Comparison of ENCODE assay signal across 9 cellular contexts in the genomic region with DNA sequence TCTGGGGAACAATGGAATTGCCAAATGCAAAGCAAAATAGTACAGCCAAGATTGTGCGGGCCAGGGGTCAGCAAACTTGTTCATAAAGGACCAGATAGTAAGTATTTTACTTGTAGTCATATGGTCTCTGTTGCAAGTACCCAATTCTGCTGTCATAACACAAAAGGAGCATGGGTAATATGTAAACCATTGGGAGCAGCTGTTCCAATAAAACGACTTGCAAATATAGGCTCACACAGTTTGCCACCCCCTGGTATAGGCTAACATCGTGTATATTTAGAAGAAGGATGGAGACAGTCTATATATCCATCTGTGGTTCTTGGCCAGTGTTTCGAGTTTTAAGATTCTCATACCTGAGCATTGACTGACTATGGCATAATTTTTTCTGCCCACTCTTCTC. TPM values are rescaled to one million over a fixed set of nuclear protein-coding genes. Genes with fewer than 3 reads are reported as not detected.
DNase-seq lines count a peak whose midpoint lies in the region; ATAC-seq and TF ChIP-seq lines count a peak whose summit lies in the region.
"Had no signal": no experiment of that assay in that cellular context is flagged by ENCODE, and none has a peak within 500 bp of the region (broad histone marks: within the 10 kb centered on the region; RNA-seq: fewer than 3 reads in every experiment).

No MANE protein-coding gene starts in this region.

- H3K4me3 ChIP-seq in MM.1S (ENCODE audit: low read length) (no peak overlapping the region), smooth muscle cell (no peak overlapping the region)

- no peak overlapping the region for H3K4me2 ChIP-seq in MM.1S (ENCODE audit: low read depth, low read length)
- H3K4me2 ChIP-seq in smooth muscle cell, result no peak overlapping the region

- H3K36me3 ChIP-seq in MM.1S (replicated peaks; ENCODE audit: insufficient read depth, low read length) (peaks cover 4% of the 10 kb centered on the region; the same call in 1 of the 2 replicates), smooth muscle cell (ENCODE audit: low read depth) (no peaks in the 10 kb centered on the region)

- H3F3A ChIP-seq in MM.1S (ENCODE audit: insufficient read depth, low read length), result peaks cover 12% of the 10 kb centered on the region
- peaks cover 24% of the 10 kb centered on the region for H3F3A ChIP-seq in smooth muscle cell (ENCODE audit: low read depth)

- peaks cover 8% of the 10 kb centered on the region for H3K4me1 ChIP-seq in MM.1S (ENCODE audit: low read length)
- peaks cover 4% of the 10 kb centered on the region for H3K4me1 ChIP-seq in smooth muscle cell (ENCODE audit: low read depth)

- TF ChIP-seq CTCF in MM.1S (IDR thresholded peaks at IDR 0.05; ENCODE audit: low read length), result no peak
- no peak for TF ChIP-seq CTCF in smooth muscle cell (IDR thresholded peaks at IDR 0.05; ENCODE audit: borderline replicate concordance, insufficient read depth, poor library complexity, severe bottlenecking)

- H3K9ac ChIP-seq in MM.1S (ENCODE audit: low read length), result no peak overlapping the region
- H3K9ac ChIP-seq in smooth muscle cell (ENCODE audit: low read depth), result no peak overlapping the region

- ATAC-seq in HG03095 (IDR thresholded peaks at IDR 0.05; ENCODE audit: unreplicated experiment), result no peak

- no peaks in the 10 kb centered on the region for H3K9me2 ChIP-seq in MM.1S (replicated peaks; ENCODE audit: insufficient read depth, low read length)

- no peak overlapping the region for H2AFZ ChIP-seq in MM.1S (ENCODE audit: low read length)
- no peak overlapping the region for H2AFZ ChIP-seq in smooth muscle cell (ENCODE audit: low read depth)

- peak; percentile 38 for DNase-seq in DMS 273 (lab: John Stamatoyannopoulos, UW; ENCODE audit: unreplicated experiment)
- DNase-seq in DMS 273 treated with DMSO at 0.1 percent for 48 hours (lab: John Stamatoyannopoulos, UW), result no peak
- no peak for DNase-seq in MM.1S
- no peak for DNase-seq in smooth muscle cell (lab: John Stamatoyannopoulos, UW; ENCODE audit: unreplicated experiment)
- DNase-seq in stimulated activated CD4-positive, alpha-beta T cell treated with anti-CD3 and anti-CD28 coated beads, Interleukin-2, amount 100 ng/mL, for 48 hours, result no peak
- no peak for DNase-seq in A172 (ENCODE audit: low spot score)

- H4K20me1 ChIP-seq in MM.1S (ENCODE audit: insufficient read depth, low read length) (no peaks in the 10 kb centered on the region), smooth muscle cell (ENCODE audit: low read depth) (peaks cover 67% of the 10 kb centered on the region)

- H3K9me3 ChIP-seq in MM.1S (replicated peaks; ENCODE audit: insufficient read depth, low read length) (no peaks in the 10 kb centered on the region), smooth muscle cell (replicated peaks; ENCODE audit: low read depth) (no peaks in the 10 kb centered on the region)

- H3K27me3 ChIP-seq in MM.1S (replicated peaks; ENCODE audit: insufficient read depth, low read length) (no peaks in the 10 kb centered on the region), smooth muscle cell (ENCODE audit: low read depth) (no peaks in the 10 kb centered on the region)

- H3K27ac ChIP-seq in MM.1S (ENCODE audit: low read length), result peak overlapping the region; percentile 17; the same call in 1 of the 2 replicates
- H3K27ac ChIP-seq in cingulate gyrus (ENCODE audit: low read depth, low read length), result peak overlapping the region; percentile 90
- H3K27ac ChIP-seq in smooth muscle cell (ENCODE audit: low read depth), result peak overlapping the region; percentile 32
- H3K27ac ChIP-seq: 22Rv1 had no signal

- H3K79me2 ChIP-seq in MM.1S (ENCODE audit: low read length) (peaks cover 38% of the 10 kb centered on the region), smooth muscle cell (ENCODE audit: low read depth) (peaks cover 29% of the 10 kb centered on the region)

- WGBS in smooth muscle cell (ENCODE audit: low lambda C conversion rate), result 94% methylated on average over 4 of the region's 4 CpGs

RNA-seq across cellular contexts. Expression of gene SDHAF2, which starts 15.6 kb away (rescaled TPM):
- total RNA-seq in smooth muscle cell, result 23.2 and 25.0 TPM in 2 replicates
- polyA plus RNA-seq in smooth muscle cell, result 47.1 and 56.3 TPM in 2 replicates
- 40.3 and 40.6 TPM in 2 replicates for total RNA-seq in A172 (2014; rRNA removed; shearing (Covaris generic))

RNA-seq across cellular contexts. Expression of gene CPSF7, which starts 15.8 kb away (rescaled TPM):
- total RNA-seq in smooth muscle cell, result 29.5 and 35.1 TPM in 2 replicates
- polyA plus RNA-seq in smooth muscle cell, result 26.2 and 26.6 TPM in 2 replicates
- total RNA-seq in A172 (2014; rRNA removed; shearing (Covaris generic)), result 26.9 and 34.3 TPM in 2 replicates

RNA-seq across cellular contexts. Expression of gene TMEM216, which starts 53.1 kb away (rescaled TPM):
- total RNA-seq in smooth muscle cell, result 31.5 and 39.5 TPM in 2 replicates
- 27.2 and 27.5 TPM in 2 replicates for polyA plus RNA-seq in smooth muscle cell
- not detected in 2 replicates for total RNA-seq in A172 (2014; rRNA removed; shearing (Covaris generic))

Comparison
In these comparisons a context has a peak if more than half of its experiments do, and no peak if none do; other contexts are left out.
1. H3K27ac ChIP-seq: peak in every context shown above with its lines; median percentile 90 in cingulate gyrus; 32 in smooth muscle cell; 17 in MM.1S.
2. RNA of gene TMEM216, which starts 53.1 kb away (total RNA-seq): 31.5 to 39.5 TPM in smooth muscle cell; not detected in A172; every median in the first group is over 10 times any median in the second.